Comparison of ENCODE assay signal across 1 cellular context in genomic region chr3:112074006-112074405, GRCh38.
TF ChIP-seq lines count a peak whose summit lies in the region.

No MANE protein-coding gene starts in this region.

TF ChIP-seq in A549, 52 proteins besides CTCF, POLR2A, EP300 and RAD21:
- TF ChIP-seq CHD2 (IDR thresholded peaks at IDR 0.05; ENCODE audit: low read length, partially characterized antibody): no peak
- no peak for TF ChIP-seq EHF (CRISPR knock-in tag; IDR thresholded peaks at IDR 0.05)
- no peak for TF ChIP-seq GATA3 (IDR thresholded peaks at IDR 0.05; ENCODE audit: borderline replicate concordance)
- TF ChIP-seq ZNF302 (CRISPR knock-in tag; IDR thresholded peaks at IDR 0.05): no peak
- TF ChIP-seq POLR2AphosphoS2 (conservative IDR thresholded peaks at IDR 0.05; ENCODE audit: low read length): no peak
- TF ChIP-seq HEYL (CRISPR knock-in tag; IDR thresholded peaks at IDR 0.05): no peak
- TF ChIP-seq RFX5 (IDR thresholded peaks at IDR 0.05): no peak
- TF ChIP-seq SREBF2 (IDR thresholded peaks at IDR 0.05): no peak
- TF ChIP-seq ELK1 (IDR thresholded peaks at IDR 0.05; ENCODE audit: low read depth, low read length): no peak
- TF ChIP-seq PBX3 (IDR thresholded peaks at IDR 0.05): no peak
- TF ChIP-seq MYC (IDR thresholded peaks at IDR 0.05; ENCODE audit: borderline replicate concordance, low read length): no peak
- no peak for TF ChIP-seq CHD4 (IDR thresholded peaks at IDR 0.05; ENCODE audit: borderline replicate concordance)
- no peak for TF ChIP-seq JUN (IDR thresholded peaks at IDR 0.05)
- no peak for TF ChIP-seq NFE2L2 (conservative IDR thresholded peaks at IDR 0.05; ENCODE audit: low read length)
- no peak for TF ChIP-seq TFCP2L1 (CRISPR knock-in tag; IDR thresholded peaks at IDR 0.05)
- TF ChIP-seq FOXS1 (CRISPR knock-in tag; IDR thresholded peaks at IDR 0.05): no peak
